ENCODE assay signal across 8 cellular contexts in the genomic region with DNA sequence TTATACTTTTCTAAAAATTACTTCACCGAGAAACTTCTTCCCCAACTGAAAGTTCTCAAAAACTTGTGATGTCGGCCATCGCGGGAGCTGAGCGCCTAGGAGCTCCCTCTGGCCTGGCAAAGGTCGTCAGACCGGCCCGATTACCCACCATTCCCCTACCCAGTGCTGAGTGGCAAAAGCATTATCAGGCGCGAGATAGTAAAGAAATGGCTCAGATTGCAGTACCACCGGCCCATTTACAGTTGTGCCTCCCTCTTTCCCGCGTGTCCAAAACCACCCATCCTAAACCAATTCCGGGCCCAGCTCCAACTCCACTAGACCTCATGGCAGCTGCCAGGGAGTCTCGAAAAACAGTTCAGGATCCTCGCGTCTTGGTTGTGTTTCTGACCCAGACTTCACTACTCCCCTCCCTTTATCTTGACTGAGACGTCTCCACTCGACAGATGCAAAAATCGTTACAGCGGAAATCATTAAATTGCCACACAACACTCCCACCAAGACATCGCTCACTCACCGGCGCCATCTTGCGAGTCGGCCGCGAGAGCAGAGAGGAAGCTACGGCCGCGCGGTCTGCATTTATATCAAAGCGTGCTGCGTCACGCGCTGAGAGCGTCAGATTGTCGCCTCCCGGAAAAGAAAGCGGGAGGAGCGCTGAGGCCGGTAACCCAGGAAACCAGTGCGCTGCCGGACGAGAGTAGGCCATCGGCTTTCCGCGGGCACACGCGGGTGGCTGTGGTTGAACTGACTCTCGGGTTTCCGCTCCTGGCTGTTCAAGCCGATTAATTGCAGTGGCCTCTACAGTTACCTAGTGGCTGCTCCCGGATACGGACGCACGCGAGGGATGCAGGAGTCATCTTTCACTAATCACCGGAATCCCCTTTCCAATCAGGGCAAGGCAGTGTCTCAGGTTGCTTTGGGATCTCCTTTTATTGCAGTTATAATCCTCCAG. TPM values are rescaled to one million over a fixed set of nuclear protein-coding genes. Genes with fewer than 3 reads are reported as not detected.
DNase-seq lines count a peak whose midpoint lies in the region; ATAC-seq and TF ChIP-seq lines count a peak whose summit lies in the region.

A gene (minus strand): TSS at position 551 of the 949 bp plus-strand sequence. CDS start 28 bp downstream, at position 523.

- H3K4me3 ChIP-seq in DND-41 (ENCODE audit: low read depth in 1 of 2, low read length in 2 of 2) (peak within 1 kb of the TSS; percentile 75 to 77), LNCaP clone FGC (ENCODE audit: low read depth, low read length) (peak within 1 kb of the TSS; percentile 87), fibroblast of the aortic adventitia (ENCODE audit: low read depth, low read length) (peak within 1 kb of the TSS; percentile 89), neural progenitor cell (peak within 1 kb of the TSS; percentile 79)

- TF ChIP-seq CTCF in DND-41 (IDR thresholded peaks at IDR 0.05; ENCODE audit: borderline replicate concordance, extremely low read depth, low read length, poor library complexity, severe bottlenecking), result peak; percentile 28
- 0 out of 2 replicates have a peak, but pooled peaks have one; percentile 24 for TF ChIP-seq CTCF in LNCaP clone FGC (IDR thresholded peaks at IDR 0.05; ENCODE audit: control insufficient read depth, extremely low read depth, insufficient read depth)
- TF ChIP-seq CTCF in fibroblast of the aortic adventitia (IDR thresholded peaks at IDR 0.05; ENCODE audit: insufficient read depth, low read length), result peak; percentile 0
- TF ChIP-seq CTCF in neural progenitor cell (IDR thresholded peaks at IDR 0.05), result peak; percentile 30

- H3K4me3 Mint-ChIP-seq in neural progenitor cell, result peak within 1 kb of the TSS; percentile 96

- peak within 1 kb of the TSS; percentile 96 for H2AFZ ChIP-seq in DND-41 (ENCODE audit: low read depth, low read length)
- H2AFZ ChIP-seq in neural progenitor cell (replicated peaks), result peak within 1 kb of the TSS; percentile 90

- H3K4me1 ChIP-seq in DND-41 (ENCODE audit: insufficient read depth, low read length), result peaks cover 32% of the 10 kb centered on the region
- peaks cover 25% of the 10 kb centered on the region for H3K4me1 ChIP-seq in neural progenitor cell

- no peaks in the 10 kb centered on the region for H3K9me3 Mint-ChIP-seq in neural progenitor cell

- peaks cover 63% of the 10 kb centered on the region for H3F3A ChIP-seq in neural progenitor cell (ENCODE audit: low read depth)

- H4K20me1 ChIP-seq in DND-41 (ENCODE audit: insufficient read depth, low read length) (peaks cover 24% of the 10 kb centered on the region), neural progenitor cell (ENCODE audit: low read depth) (peaks cover 24% of the 10 kb centered on the region)

- peak within 1 kb of the TSS; percentile 85 for H3K27ac ChIP-seq in DND-41 (ENCODE audit: low read length)
- peak within 1 kb of the TSS; percentile 86 for H3K27ac ChIP-seq in neural progenitor cell
- H3K27ac ChIP-seq in substantia nigra (ENCODE audit: low read depth, low read length, poor library complexity, severe bottlenecking), result peak within 1 kb of the TSS; percentile 89

- H3K9ac ChIP-seq in DND-41 (ENCODE audit: low read depth, low read length) (peak within 1 kb of the TSS; percentile 76), neural progenitor cell (peak within 1 kb of the TSS; percentile 71)

- H3K27me3 ChIP-seq in DND-41 (ENCODE audit: insufficient read depth, low read length, poor library complexity) (no peaks in the 10 kb centered on the region), neural progenitor cell (no peaks in the 10 kb centered on the region)

- peaks cover 21% of the 10 kb centered on the region for H3K4me1 Mint-ChIP-seq in neural progenitor cell

- peak; percentile 92 for ATAC-seq in DND-41 (ENCODE audit: insufficient read depth, low read depth)
- ATAC-seq in GM21786 (IDR thresholded peaks at IDR 0.05; ENCODE audit: unreplicated experiment), result peak; percentile 97

- peaks cover 17% of the 10 kb centered on the region for H3K36me3 Mint-ChIP-seq in neural progenitor cell

- H3K79me2 ChIP-seq in DND-41 (ENCODE audit: insufficient read depth, low read length) (peaks cover 29% of the 10 kb centered on the region), neural progenitor cell (ENCODE audit: low read depth) (peaks cover 31% of the 10 kb centered on the region)

- DNase-seq in DND-41 (peak; percentile 93), LNCaP clone FGC (ENCODE audit: low read depth) (peak; percentile 90), fibroblast of the aortic adventitia (ENCODE audit: low read depth) (peak; percentile 95), neural progenitor cell (ENCODE audit: low spot score) (peak; percentile 97), substantia nigra (lab: John Stamatoyannopoulos, UW) (no peak), hippocampal formation (lab: John Stamatoyannopoulos, UW) (no peak)
- peak; percentile 94 for DNase-seq in activated T-cell treated with anti-CD3 and anti-CD28 coated beads, Interleukin-2, amount 50 U/mL, for 48 hours

- no peaks in the 10 kb centered on the region for H3K27me3 Mint-ChIP-seq in neural progenitor cell (ENCODE audit: insufficient read depth, low read depth)

- H3K9me3 ChIP-seq in DND-41 (ENCODE audit: insufficient read depth, low read length, severe bottlenecking) (no peaks in the 10 kb centered on the region), neural progenitor cell (ENCODE audit: low read depth) (no peaks in the 10 kb centered on the region)

- H3K4me2 ChIP-seq in DND-41 (ENCODE audit: insufficient read depth, low read length) (peak within 1 kb of the TSS; percentile 75), neural progenitor cell (peak within 1 kb of the TSS; percentile 99)

- peak within 1 kb of the TSS; percentile 100 for H3K27ac Mint-ChIP-seq in neural progenitor cell

- H3K36me3 ChIP-seq in DND-41 (ENCODE audit: insufficient read depth, low read length) (peaks cover 40% of the 10 kb centered on the region), neural progenitor cell (peaks cover 26% of the 10 kb centered on the region)

RNA-seq across cellular contexts. Expression of the gene that starts here (rescaled TPM):
- total RNA-seq in fibroblast of the aortic adventitia (ENCODE audit: low replicate concordance), result 66.5 and 621 TPM in 2 replicates
- 84.3 and 107 TPM in 2 replicates for total RNA-seq in neural progenitor cell (ENCODE audit: low replicate concordance)

Comparison
In these comparisons a context has a peak if more than half of its experiments do, and no peak if none do; other contexts are left out.
1. DNase-seq: peak in DND-41 (single experiment), LNCaP clone FGC (single experiment), activated T-cell treated with anti-CD3 and anti-CD28 coated beads, Interleukin-2, amount 50 U/mL, for 48 hours (2 of 2), fibroblast of the aortic adventitia (single experiment) and neural progenitor cell (single experiment); none in substantia nigra (0 of 49) and hippocampal formation (0 of 2).
2. Peak in every context shown above with its lines, with median percentiles within 50 percentile points of each other: H3K27ac ChIP-seq, H3K4me3 ChIP-seq and CTCF ChIP-seq.